In genomic region chr19:11685676-11686650, GRCh38 we compare ENCODE assay signal across 13 cellular contexts. TPM values are rescaled to one million over a fixed set of nuclear protein-coding genes. Genes with fewer than 3 reads are reported as not detected.
DNase-seq lines count a peak whose midpoint lies in the region; ATAC-seq and TF ChIP-seq lines count a peak whose summit lies in the region.
"Had no signal": no experiment of that assay in that cellular context is flagged by ENCODE, and none has a peak within 500 bp of the region (broad histone marks: within the 10 kb centered on the region; RNA-seq: fewer than 3 reads in every experiment).

No MANE protein-coding gene starts in this region.

- H3K4me1 Mint-ChIP-seq in activated CD8-positive, alpha-beta T cell treated with anti-CD3 and anti-CD28 coated beads, Interleukin-2, amount 10 ng/mL, durations not matched to agents 7 days and 5 days (ENCODE audit: low read depth), result peaks cover 13% of the 10 kb centered on the region
- peaks cover 12% of the 10 kb centered on the region for H3K4me1 Mint-ChIP-seq in stimulated activated naive CD8-positive, alpha-beta T cell treated with anti-CD3 and anti-CD28 coated beads, Interleukin-15, amount 100 ng/mL, for 72 hours
- H3K4me1 Mint-ChIP-seq in activated CD4-positive, alpha-beta memory T cell treated with anti-CD3 and anti-CD28 coated beads for 36 hours (ENCODE audit: low read depth), result peaks cover 4% of the 10 kb centered on the region

- intact Hi-C loops in activated CD4-positive, alpha-beta memory T cell treated with anti-CD3 and anti-CD28 coated beads for 36 hours (cut with micrococcal nuclease), result no loop called here

- in situ Hi-C loops in GM13977 (cut with MboI; ENCODE audit: low pct_unique_long_range_greater_than_20kb, low sequenced_read_pairs, unreplicated experiment), result no loop called here

- TF ChIP-seq CTCF in GM13977 (IDR thresholded peaks at IDR 0.05; ENCODE audit: extremely low read depth, insufficient read depth, missing control alignments), result no peak

- peaks cover 22 to 41% of the 10 kb centered on the region in 2 donors for H3K36me3 Mint-ChIP-seq in activated naive CD4-positive, alpha-beta T cell treated with anti-CD3 and anti-CD28 coated beads, Interleukin-2, amount 50 U/mL, for 72 hours
- peaks cover 31% of the 10 kb centered on the region for H3K36me3 Mint-ChIP-seq in activated CD8-positive, alpha-beta T cell treated with anti-CD3 and anti-CD28 coated beads, Interleukin-2, amount 10 ng/mL, durations not matched to agents 7 days and 5 days (ENCODE audit: low read depth)
- H3K36me3 Mint-ChIP-seq in activated CD4-positive, alpha-beta memory T cell treated with anti-CD3 and anti-CD28 coated beads for 36 hours, result peaks cover 11% of the 10 kb centered on the region

- H3K27me3 Mint-ChIP-seq in activated CD8-positive, alpha-beta T cell treated with anti-CD3 and anti-CD28 coated beads, Interleukin-2, amount 10 ng/mL, durations not matched to agents 7 days and 5 days (ENCODE audit: low read depth), result no peaks in the 10 kb centered on the region
- peaks cover 13% of the 10 kb centered on the region for H3K27me3 Mint-ChIP-seq in stimulated activated naive CD8-positive, alpha-beta T cell treated with anti-CD3 and anti-CD28 coated beads, Interleukin-15, amount 100 ng/mL, for 72 hours
- peaks cover 6% of the 10 kb centered on the region for H3K27me3 Mint-ChIP-seq in activated CD4-positive, alpha-beta memory T cell treated with anti-CD3 and anti-CD28 coated beads for 36 hours

- DNase-seq in activated naive CD4-positive, alpha-beta T cell treated with anti-CD3 and anti-CD28 coated beads, Interleukin-2, amount 50 U/mL, for 72 hours (ENCODE audit: low spot score in 2 of 2), result no peak
- no peak for DNase-seq in activated naive CD4-positive, alpha-beta T cell treated with Interleukin-2 at 50 U/mL for 16 hours
- DNase-seq in GM13977 (ENCODE audit: low spot score) (peak; percentile 42), EL (no peak)
- no peak for DNase-seq in activated CD8-positive, alpha-beta T cell treated with anti-CD3 and anti-CD28 coated beads, Interleukin-2, amount 10 ng/mL, durations not matched to agents 7 days and 5 days
- DNase-seq in stimulated activated naive CD8-positive, alpha-beta T cell treated with anti-CD3 and anti-CD28 coated beads, Interleukin-15, amount 100 ng/mL, for 72 hours, result no peak
- DNase-seq in activated CD4-positive, alpha-beta memory T cell treated with anti-CD3 and anti-CD28 coated beads for 36 hours, result no peak
- DNase-seq: DMS 273 treated with DMSO at 0.1 percent for 48 hours, NCI-H1105 treated with DMSO at 0.1 percent for 48 hours, NCI-H1694 treated with DMSO at 0.1 percent for 48 hours, NCI-H226, NCI-H524 treated with DMSO at 0.1 percent for 48 hours, SHP77 treated with DMSO at 0.1 percent for 48 hours had no signal

- peak overlapping the region in 1 of 2 donors; percentile 5 for H3K27ac Mint-ChIP-seq in activated naive CD4-positive, alpha-beta T cell treated with anti-CD3 and anti-CD28 coated beads, Interleukin-2, amount 50 U/mL, for 72 hours
- H3K27ac Mint-ChIP-seq in activated CD8-positive, alpha-beta T cell treated with anti-CD3 and anti-CD28 coated beads, Interleukin-2, amount 10 ng/mL, durations not matched to agents 7 days and 5 days, result peak overlapping the region; percentile 65
- no peak overlapping the region for H3K27ac Mint-ChIP-seq in stimulated activated naive CD8-positive, alpha-beta T cell treated with anti-CD3 and anti-CD28 coated beads, Interleukin-15, amount 100 ng/mL, for 72 hours
- H3K27ac Mint-ChIP-seq in activated CD4-positive, alpha-beta memory T cell treated with anti-CD3 and anti-CD28 coated beads for 36 hours, result no peak overlapping the region

- ATAC-seq in activated naive CD4-positive, alpha-beta T cell treated with anti-CD3 and anti-CD28 coated beads, Interleukin-2, amount 50 U/mL, for 72 hours, result peak; percentile 82 to 95
- peak; percentile 68 for ATAC-seq in activated CD8-positive, alpha-beta T cell treated with anti-CD3 and anti-CD28 coated beads, Interleukin-2, amount 10 ng/mL, durations not matched to agents 7 days and 5 days
- peak; percentile 85 for ATAC-seq in stimulated activated naive CD8-positive, alpha-beta T cell treated with anti-CD3 and anti-CD28 coated beads, Interleukin-15, amount 100 ng/mL, for 72 hours

- peaks cover 16 to 32% of the 10 kb centered on the region in 2 donors for H3K9me3 Mint-ChIP-seq in activated naive CD4-positive, alpha-beta T cell treated with anti-CD3 and anti-CD28 coated beads, Interleukin-2, amount 50 U/mL, for 72 hours
- H3K9me3 Mint-ChIP-seq in activated CD8-positive, alpha-beta T cell treated with anti-CD3 and anti-CD28 coated beads, Interleukin-2, amount 10 ng/mL, durations not matched to agents 7 days and 5 days (ENCODE audit: insufficient read depth), result peaks cover 42% of the 10 kb centered on the region
- H3K9me3 Mint-ChIP-seq in stimulated activated naive CD8-positive, alpha-beta T cell treated with anti-CD3 and anti-CD28 coated beads, Interleukin-15, amount 100 ng/mL, for 72 hours, result peaks cover 22 to 37% of the 10 kb centered on the region in 2 donors
- H3K9me3 Mint-ChIP-seq in activated CD4-positive, alpha-beta memory T cell treated with anti-CD3 and anti-CD28 coated beads for 36 hours, result peaks cover 41% of the 10 kb centered on the region

- H3K4me3 Mint-ChIP-seq in activated CD8-positive, alpha-beta T cell treated with anti-CD3 and anti-CD28 coated beads, Interleukin-2, amount 10 ng/mL, durations not matched to agents 7 days and 5 days, result no peak overlapping the region
- H3K4me3 Mint-ChIP-seq in stimulated activated naive CD8-positive, alpha-beta T cell treated with anti-CD3 and anti-CD28 coated beads, Interleukin-15, amount 100 ng/mL, for 72 hours, result no peak overlapping the region
- no peak overlapping the region for H3K4me3 Mint-ChIP-seq in activated CD4-positive, alpha-beta memory T cell treated with anti-CD3 and anti-CD28 coated beads for 36 hours

- POLR2A ChIA-PET in activated CD8-positive, alpha-beta T cell treated with anti-CD3 and anti-CD28 coated beads, Interleukin-2, amount 10 ng/mL, durations not matched to agents 7 days and 5 days (lab: Charles Lee), result no interaction called here
- POLR2A ChIA-PET in activated CD4-positive, alpha-beta memory T cell treated with anti-CD3 and anti-CD28 coated beads for 36 hours (lab: Charles Lee), result no interaction called here

- CTCF ChIA-PET in activated CD8-positive, alpha-beta T cell treated with anti-CD3 and anti-CD28 coated beads, Interleukin-2, amount 10 ng/mL, durations not matched to agents 7 days and 5 days (lab: Charles Lee), result no interaction called here
- CTCF ChIA-PET in activated CD4-positive, alpha-beta memory T cell treated with anti-CD3 and anti-CD28 coated beads for 36 hours (lab: Charles Lee), result interaction anchor here (0.6 kb wide), 1 partner anchor 209 kb away, joined by 5 read pairs; no protein-coding TSS in a partner anchor

RNA-seq across cellular contexts. Expression of gene ZNF823, which starts 52.8 kb away (rescaled TPM):
- 1 to 10 TPM; 3.0 to 7.1 TPM for total RNA-seq in activated naive CD4-positive, alpha-beta T cell treated with anti-CD3 and anti-CD28 coated beads, Interleukin-2, amount 50 U/mL, for 72 hours
- 1 to 10 TPM; 6.5 to 7.0 TPM for total RNA-seq in activated CD8-positive, alpha-beta T cell treated with anti-CD3 and anti-CD28 coated beads, Interleukin-2, amount 10 ng/mL, durations not matched to agents 7 days and 5 days
- total RNA-seq in activated CD4-positive, alpha-beta memory T cell treated with anti-CD3 and anti-CD28 coated beads for 36 hours, result 1 to 10 TPM; 3.2 to 3.9 TPM
